ENCODE assay signal across 15 cellular contexts in genomic region chr20:57444394-57445048, GRCh38. TPM values are rescaled to one million over a fixed set of nuclear protein-coding genes. Genes with fewer than 3 reads are reported as not detected.
DNase-seq lines count a peak whose midpoint lies in the region; ATAC-seq and TF ChIP-seq lines count a peak whose summit lies in the region.
"Had no signal": no experiment of that assay in that cellular context is flagged by ENCODE, and none has a peak within 500 bp of the region (broad histone marks: within the 10 kb centered on the region; RNA-seq: fewer than 3 reads in every experiment).

No MANE protein-coding gene starts in this region.

- H3K27me3 ChIP-seq in esophagus muscularis mucosa: peaks cover 0 to 6% (median 0%) of the 10 kb centered on the region in 4 donors
- H3K27me3 ChIP-seq in prostate gland (replicated peaks; ENCODE audit: insufficient read depth): no peaks in the 10 kb centered on the region
- no peaks in the 10 kb centered on the region for H3K27me3 ChIP-seq in tibial artery

- intact Hi-C loops in esophagus muscularis mucosa (cut with DNase I) (loop anchor here (5.0 kb wide), 1 partner anchor 37 kb away; no protein-coding TSS in a partner anchor), prostate gland (cut with DNase I) (loop anchor here (5.0 kb wide), 1 partner anchor 33 kb away; no protein-coding TSS in a partner anchor), tibial artery (cut with DNase I; ENCODE audit: low total_unique reads) (no loop called here)

- H3K27ac ChIP-seq in HEK293 (ENCODE audit: extremely low read depth, low read depth, low read length) (no peak overlapping the region), esophagus muscularis mucosa (replicated peaks in 1 of 4) (peak overlapping the region; percentile 90 to 96 (median 96)), prostate gland (peak overlapping the region; percentile 9 to 36), tibial artery (peak overlapping the region; percentile 19 to 25)
- H3K27ac ChIP-seq: KMS-11, PC-9 had no signal

- POLR2A ChIA-PET in HEK293 (lab: Yijun Ruan, JAX): no interaction called here

- DNase-seq in esophagus muscularis mucosa (ENCODE audit: extremely low spot score): no peak
- DNase-seq in prostate gland (ENCODE audit: low spot score): no peak
- DNase-seq in tibial artery: no peak
- DNase-seq in NCI-H1105 treated with DMSO at 0.1 percent for 48 hours (lab: John Stamatoyannopoulos, UW): no peak
- DNase-seq in stimulated activated CD4-positive, alpha-beta T cell treated with anti-CD3 and anti-CD28 coated beads, Interleukin-2, amount 100 ng/mL, for 48 hours: no peak
- DNase-seq: CD4-positive, CD25-positive, alpha-beta regulatory T cell; H7; NCI-H1048; NCI-H146; NCI-H2081 treated with DMSO at 0.1 percent for 48 hours; NCI-H510A treated with DMSO at 0.1 percent for 48 hours; PC-9 had no signal

- CTCF ChIA-PET in HEK293 (lab: Yijun Ruan, JAX): interaction anchor here (0.5 to 0.6 kb wide), 3 partner anchors 11 to 742 kb away, joined by 3 to 4 read pairs (median 3); no protein-coding TSS in a partner anchor

- TF ChIP-seq CTCF in HEK293 (tag by site-specific recombination; IDR thresholded peaks at IDR 0.05) (no peak), esophagus muscularis mucosa (IDR thresholded peaks at IDR 0.05) (no peak), prostate gland (IDR thresholded peaks at IDR 0.05) (no peak), tibial artery (IDR thresholded peaks at IDR 0.05) (no peak)

- no peak for TF ChIP-seq EP300 in esophagus muscularis mucosa (IDR thresholded peaks at IDR 0.05)

- H3K4me1 ChIP-seq in HEK293 (ENCODE audit: control insufficient read depth, insufficient read depth, low read length) (no peaks in the 10 kb centered on the region), esophagus muscularis mucosa (peaks cover 48 to 83% (median 65%) of the 10 kb centered on the region in 4 donors), prostate gland (replicated peaks) (peaks cover 9% of the 10 kb centered on the region), tibial artery (peaks cover 16 to 49% (median 36%) of the 10 kb centered on the region in 4 donors)

- no peak for TF ChIP-seq POLR2A in esophagus muscularis mucosa (IDR thresholded peaks at IDR 0.05; ENCODE audit: low read depth)
- no peak for TF ChIP-seq POLR2A in prostate gland (IDR thresholded peaks at IDR 0.05)

- no peak for ATAC-seq in HG03457 (IDR thresholded peaks at IDR 0.05; ENCODE audit: unreplicated experiment)

- H3K4me3 ChIP-seq in HEK293 (ENCODE audit: low read depth, low read length) (no peak overlapping the region), esophagus muscularis mucosa (no peak overlapping the region), prostate gland (no peak overlapping the region), tibial artery (no peak overlapping the region)
- H3K4me3 ChIP-seq: PC-9 had no signal

- no peaks in the 10 kb centered on the region for H3K36me3 ChIP-seq in HEK293 (ENCODE audit: control insufficient read depth in 2 of 2, insufficient read depth in 1 of 2, low read length in 2 of 2)
- H3K36me3 ChIP-seq in esophagus muscularis mucosa: no peaks in the 10 kb centered on the region
- no peaks in the 10 kb centered on the region for H3K36me3 ChIP-seq in prostate gland
- H3K36me3 ChIP-seq in tibial artery: no peaks in the 10 kb centered on the region

- H3K9me3 ChIP-seq in HEK293 (ENCODE audit: control insufficient read depth, insufficient read depth, low read depth, low read length) (no peaks in the 10 kb centered on the region), esophagus muscularis mucosa (peaks cover 0 to 5% (median 2%) of the 10 kb centered on the region in 4 donors), prostate gland (no peaks in the 10 kb centered on the region), tibial artery (no peaks in the 10 kb centered on the region)

- 65% methylated on average over 16 of the region's 16 CpGs for WGBS in esophagus muscularis mucosa
- 70% methylated on average over 16 of the region's 16 CpGs for WGBS in prostate gland

TF ChIP-seq in HEK293, 187 proteins besides CTCF, POLR2A, EP300 and RAD21:
- no peak for TF ChIP-seq ZNF488 (tag by site-specific recombination; IDR thresholded peaks at IDR 0.05)
- no peak for TF ChIP-seq ZNF16 (tag by site-specific recombination; IDR thresholded peaks at IDR 0.05; ENCODE audit: low read depth)
- no peak for TF ChIP-seq PBX3 (CRISPR knock-in tag; IDR thresholded peaks at IDR 0.05)
- no peak for TF ChIP-seq PRDM10 (tag by site-specific recombination; IDR thresholded peaks at IDR 0.05)
- TF ChIP-seq GLIS2 (tag by site-specific recombination; IDR thresholded peaks at IDR 0.05): 0 out of 2 replicates have a peak, but pooled peaks have one; percentile 20

RNA-seq across cellular contexts. Expression of gene RBM38, which starts 53.3 kb away (rescaled TPM):
- total RNA-seq in esophagus muscularis mucosa: 100 to 1,000 TPM in 2 of 4 donors, 10 to 100 TPM in 2; 67.6 to 203 (median 139) TPM
- total RNA-seq in prostate gland: 100 to 1,000 TPM in 1 of 2 donors, 10 to 100 TPM in 1; 29.9 to 104 TPM
